In genomic region chr1:93078935-93079654, GRCh38 we compare ENCODE assay signal across 1 cellular context.
TF ChIP-seq lines count a peak whose summit lies in the region.

Gene MTF2 (plus strand): TSS chr1:93079283. CDS start chr1:93079527, 244 bp downstream.

TF ChIP-seq in K562, 482 proteins besides CTCF, POLR2A, EP300 and RAD21 (continued from another document and continues in another):
- TF ChIP-seq ZBTB40 (IDR thresholded peaks at IDR 0.05), result peak; percentile 67; the same call in 1 of the 2 replicates
- TF ChIP-seq ZBTB40 (CRISPR knock-in tag; IDR thresholded peaks at IDR 0.05), result peak; percentile 50; the same call in 1 of the 2 replicates
- no peak for TF ChIP-seq NFYB (IDR thresholded peaks at IDR 0.05; ENCODE audit: extremely low read depth, insufficient read length)
- TF ChIP-seq BRCA1 (IDR thresholded peaks at IDR 0.05), result no peak
- TF ChIP-seq BRCA1 (CRISPR knock-in tag; IDR thresholded peaks at IDR 0.05), result no peak
- TF ChIP-seq NBN (IDR thresholded peaks at IDR 0.05; ENCODE audit: low read depth), result peak; percentile 94
- TF ChIP-seq TCF7L2 (IDR thresholded peaks at IDR 0.05; ENCODE audit: low read depth, low read length), result no peak
- TF ChIP-seq SMARCA4 (IDR thresholded peaks at IDR 0.05), result 0 out of 2 replicates have a peak, but pooled peaks have one; percentile 37
- peak; percentile 99 for TF ChIP-seq TAF9B (IDR thresholded peaks at IDR 0.05; ENCODE audit: partially characterized antibody)
- peak; percentile 84; the same call in 1 of the 2 replicates for TF ChIP-seq LEF1 (IDR thresholded peaks at IDR 0.05)
- no peak for TF ChIP-seq NR2F6 (CRISPR knock-in tag; IDR thresholded peaks at IDR 0.05)
- peak; percentile 84 for TF ChIP-seq CREB1 (IDR thresholded peaks at IDR 0.05)
- peak; percentile 91 for TF ChIP-seq CREB1 (CRISPR knock-in tag; IDR thresholded peaks at IDR 0.05)
- TF ChIP-seq, protein P1, sequence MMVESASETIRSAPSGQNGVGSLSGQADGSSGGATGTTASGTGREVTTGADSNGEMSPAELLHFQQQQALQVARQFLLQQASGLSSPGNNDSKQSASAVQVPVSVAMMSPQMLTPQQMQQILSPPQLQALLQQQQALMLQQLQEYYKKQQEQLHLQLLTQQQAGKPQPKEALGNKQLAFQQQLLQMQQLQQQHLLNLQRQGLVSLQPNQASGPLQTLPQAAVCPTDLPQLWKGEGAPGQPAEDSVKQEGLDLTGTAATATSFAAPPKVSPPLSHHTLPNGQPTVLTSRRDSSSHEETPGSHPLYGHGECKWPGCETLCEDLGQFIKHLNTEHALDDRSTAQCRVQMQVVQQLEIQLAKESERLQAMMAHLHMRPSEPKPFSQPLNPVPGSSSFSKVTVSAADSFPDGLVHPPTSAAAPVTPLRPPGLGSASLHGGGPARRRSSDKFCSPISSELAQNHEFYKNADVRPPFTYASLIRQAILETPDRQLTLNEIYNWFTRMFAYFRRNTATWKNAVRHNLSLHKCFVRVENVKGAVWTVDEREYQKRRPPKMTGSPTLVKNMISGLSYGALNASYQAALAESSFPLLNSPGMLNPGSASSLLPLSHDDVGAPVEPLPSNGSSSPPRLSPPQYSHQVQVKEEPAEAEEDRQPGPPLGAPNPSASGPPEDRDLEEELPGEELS (CRISPR knock-in tag; IDR thresholded peaks at IDR 0.05; ENCODE audit: borderline replicate concordance), result no peak
- no peak for TF ChIP-seq ZNF232 (CRISPR knock-in tag; IDR thresholded peaks at IDR 0.05)
- no peak for TF ChIP-seq NCOA2 (IDR thresholded peaks at IDR 0.05; ENCODE audit: partially characterized antibody in 2 of 2)
- TF ChIP-seq, protein P2, sequence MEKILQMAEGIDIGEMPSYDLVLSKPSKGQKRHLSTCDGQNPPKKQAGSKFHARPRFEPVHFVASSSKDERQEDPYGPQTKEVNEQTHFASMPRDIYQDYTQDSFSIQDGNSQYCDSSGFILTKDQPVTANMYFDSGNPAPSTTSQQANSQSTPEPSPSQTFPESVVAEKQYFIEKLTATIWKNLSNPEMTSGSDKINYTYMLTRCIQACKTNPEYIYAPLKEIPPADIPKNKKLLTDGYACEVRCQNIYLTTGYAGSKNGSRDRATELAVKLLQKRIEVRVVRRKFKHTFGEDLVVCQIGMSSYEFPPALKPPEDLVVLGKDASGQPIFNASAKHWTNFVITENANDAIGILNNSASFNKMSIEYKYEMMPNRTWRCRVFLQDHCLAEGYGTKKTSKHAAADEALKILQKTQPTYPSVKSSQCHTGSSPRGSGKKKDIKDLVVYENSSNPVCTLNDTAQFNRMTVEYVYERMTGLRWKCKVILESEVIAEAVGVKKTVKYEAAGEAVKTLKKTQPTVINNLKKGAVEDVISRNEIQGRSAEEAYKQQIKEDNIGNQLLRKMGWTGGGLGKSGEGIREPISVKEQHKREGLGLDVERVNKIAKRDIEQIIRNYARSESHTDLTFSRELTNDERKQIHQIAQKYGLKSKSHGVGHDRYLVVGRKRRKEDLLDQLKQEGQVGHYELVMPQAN (IDR thresholded peaks at IDR 0.05; ENCODE audit: borderline replicate concordance), result no peak; the same call in 1 of the 2 replicates
- no peak for TF ChIP-seq HDAC6 (IDR thresholded peaks at IDR 0.05; ENCODE audit: low read depth, low read length)
- no peak for TF ChIP-seq DNMT1 (IDR thresholded peaks at IDR 0.05)
- TF ChIP-seq, protein P3, sequence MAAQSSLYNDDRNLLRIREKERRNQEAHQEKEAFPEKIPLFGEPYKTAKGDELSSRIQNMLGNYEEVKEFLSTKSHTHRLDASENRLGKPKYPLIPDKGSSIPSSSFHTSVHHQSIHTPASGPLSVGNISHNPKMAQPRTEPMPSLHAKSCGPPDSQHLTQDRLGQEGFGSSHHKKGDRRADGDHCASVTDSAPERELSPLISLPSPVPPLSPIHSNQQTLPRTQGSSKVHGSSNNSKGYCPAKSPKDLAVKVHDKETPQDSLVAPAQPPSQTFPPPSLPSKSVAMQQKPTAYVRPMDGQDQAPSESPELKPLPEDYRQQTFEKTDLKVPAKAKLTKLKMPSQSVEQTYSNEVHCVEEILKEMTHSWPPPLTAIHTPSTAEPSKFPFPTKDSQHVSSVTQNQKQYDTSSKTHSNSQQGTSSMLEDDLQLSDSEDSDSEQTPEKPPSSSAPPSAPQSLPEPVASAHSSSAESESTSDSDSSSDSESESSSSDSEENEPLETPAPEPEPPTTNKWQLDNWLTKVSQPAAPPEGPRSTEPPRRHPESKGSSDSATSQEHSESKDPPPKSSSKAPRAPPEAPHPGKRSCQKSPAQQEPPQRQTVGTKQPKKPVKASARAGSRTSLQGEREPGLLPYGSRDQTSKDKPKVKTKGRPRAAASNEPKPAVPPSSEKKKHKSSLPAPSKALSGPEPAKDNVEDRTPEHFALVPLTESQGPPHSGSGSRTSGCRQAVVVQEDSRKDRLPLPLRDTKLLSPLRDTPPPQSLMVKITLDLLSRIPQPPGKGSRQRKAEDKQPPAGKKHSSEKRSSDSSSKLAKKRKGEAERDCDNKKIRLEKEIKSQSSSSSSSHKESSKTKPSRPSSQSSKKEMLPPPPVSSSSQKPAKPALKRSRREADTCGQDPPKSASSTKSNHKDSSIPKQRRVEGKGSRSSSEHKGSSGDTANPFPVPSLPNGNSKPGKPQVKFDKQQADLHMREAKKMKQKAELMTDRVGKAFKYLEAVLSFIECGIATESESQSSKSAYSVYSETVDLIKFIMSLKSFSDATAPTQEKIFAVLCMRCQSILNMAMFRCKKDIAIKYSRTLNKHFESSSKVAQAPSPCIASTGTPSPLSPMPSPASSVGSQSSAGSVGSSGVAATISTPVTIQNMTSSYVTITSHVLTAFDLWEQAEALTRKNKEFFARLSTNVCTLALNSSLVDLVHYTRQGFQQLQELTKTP (IDR thresholded peaks at IDR 0.05; ENCODE audit: low read depth in 1 of 2, partially characterized antibody in 2 of 2), result peak; percentile 34 to 79
- peak; percentile 97 for TF ChIP-seq CBX1 (IDR thresholded peaks at IDR 0.05; ENCODE audit: low read depth)
- TF ChIP-seq KLF16 (IDR thresholded peaks at IDR 0.05), result no peak
- peak; percentile 15; the same call in 1 of the 2 replicates for TF ChIP-seq CC2D1A (IDR thresholded peaks at IDR 0.05)
- TF ChIP-seq ETS2 (tag; IDR thresholded peaks at IDR 0.05; ENCODE audit: borderline replicate concordance, poor library complexity, severe bottlenecking), result no peak
- TF ChIP-seq FIP1L1 (IDR thresholded peaks at IDR 0.05; ENCODE audit: low read depth, low read length, poor library complexity, severe bottlenecking), result peak; percentile 96
- no peak for TF ChIP-seq FOS (IDR thresholded peaks at IDR 0.05; ENCODE audit: extremely low read depth, insufficient read length)
- TF ChIP-seq FOSL1 (tag; conservative IDR thresholded peaks at IDR 0.05), result peak; percentile 57; the same call in 1 of the 2 replicates
- peak; percentile 93 for TF ChIP-seq POLR2B (IDR thresholded peaks at IDR 0.05; ENCODE audit: low read depth, partially characterized antibody)
- TF ChIP-seq MAFF (IDR thresholded peaks at IDR 0.05; ENCODE audit: low read length), result no peak
- no peak for TF ChIP-seq ZNF133 (CRISPR knock-in tag; IDR thresholded peaks at IDR 0.05)
- TF ChIP-seq ZNF3 (CRISPR knock-in tag; IDR thresholded peaks at IDR 0.05), result no peak
- TF ChIP-seq PTRF (tag; IDR thresholded peaks at IDR 0.05), result no peak
- TF ChIP-seq RNF219 (CRISPR knock-in tag; IDR thresholded peaks at IDR 0.05), result no peak
- TF ChIP-seq PREB (CRISPR knock-in tag; IDR thresholded peaks at IDR 0.05), result peak; percentile 94
- TF ChIP-seq, protein P4, sequence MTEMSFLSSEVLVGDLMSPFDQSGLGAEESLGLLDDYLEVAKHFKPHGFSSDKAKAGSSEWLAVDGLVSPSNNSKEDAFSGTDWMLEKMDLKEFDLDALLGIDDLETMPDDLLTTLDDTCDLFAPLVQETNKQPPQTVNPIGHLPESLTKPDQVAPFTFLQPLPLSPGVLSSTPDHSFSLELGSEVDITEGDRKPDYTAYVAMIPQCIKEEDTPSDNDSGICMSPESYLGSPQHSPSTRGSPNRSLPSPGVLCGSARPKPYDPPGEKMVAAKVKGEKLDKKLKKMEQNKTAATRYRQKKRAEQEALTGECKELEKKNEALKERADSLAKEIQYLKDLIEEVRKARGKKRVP (CRISPR knock-in tag; IDR thresholded peaks at IDR 0.05), result no peak
- TF ChIP-seq ZNF583 (CRISPR knock-in tag; IDR thresholded peaks at IDR 0.05), result peak; percentile 61; the same call in 1 of the 2 replicates
- TF ChIP-seq ZSCAN29 (IDR thresholded peaks at IDR 0.05), result no peak
- peak; percentile 69; the same call in 1 of the 2 replicates for TF ChIP-seq CREB3L1 (IDR thresholded peaks at IDR 0.05; ENCODE audit: borderline replicate concordance, low read depth)
- TF ChIP-seq RBM34 (IDR thresholded peaks at IDR 0.05; ENCODE audit: borderline replicate concordance, insufficient read depth, low read length), result no peak
